In the genomic region with DNA sequence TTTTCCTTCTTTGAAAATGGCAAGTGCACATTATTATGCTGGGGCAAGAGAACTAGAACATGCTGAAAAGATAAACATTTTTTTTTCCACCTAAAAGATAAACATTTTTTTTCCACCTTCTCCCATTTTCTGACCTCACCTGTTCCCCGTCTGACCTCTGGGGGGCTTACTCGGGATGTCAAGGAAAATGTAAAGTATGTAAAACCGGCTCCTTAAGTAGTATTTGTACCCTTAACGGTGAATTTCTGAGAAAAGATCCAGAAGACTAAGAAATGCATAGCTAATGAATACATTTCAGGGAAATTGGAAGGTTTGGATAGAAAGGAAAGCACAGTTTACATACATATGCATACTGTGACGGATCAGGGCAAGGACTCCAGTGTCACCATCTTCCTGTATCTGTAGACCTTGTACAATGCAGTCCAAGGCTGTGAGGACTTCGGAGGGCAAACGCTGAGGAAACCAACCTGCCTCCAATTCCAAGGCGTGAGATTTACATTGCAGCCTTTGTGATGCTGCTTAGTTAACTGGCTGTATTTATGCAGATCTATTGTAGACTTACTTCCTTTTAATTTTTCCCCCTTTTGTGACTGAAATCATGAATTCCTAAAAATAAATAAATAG, we compare ENCODE assay signal across 8 cellular contexts.
DNase-seq lines count a peak whose midpoint lies in the region; TF ChIP-seq lines count a peak whose summit lies in the region.

No MANE protein-coding gene starts in this region.

- no peaks in the 10 kb centered on the region for H3K9me3 ChIP-seq in colonic mucosa

- peak; percentile 10 for DNase-seq in DMS 273 (lab: John Stamatoyannopoulos, UW; ENCODE audit: unreplicated experiment)
- DNase-seq in DMS 273 treated with DMSO at 0.1 percent for 48 hours (lab: John Stamatoyannopoulos, UW) = no peak
- DNase-seq in NCI-H1417 treated with DMSO at 0.1 percent for 48 hours (lab: John Stamatoyannopoulos, UW) = peak; percentile 48
- no peak for DNase-seq in colonic mucosa
- peak; percentile 28 for DNase-seq in pons (ENCODE audit: low spot score)
- DNase-seq in stimulated activated CD4-positive, alpha-beta T cell treated with anti-CD3 and anti-CD28 coated beads, Interleukin-12 subunit alpha, Interleukin-12 subunit beta, amount 100 ng/mL, for 4 hours = no peak
- no peak for DNase-seq in activated T-cell treated with anti-CD3 and anti-CD28 coated beads for 4 hours
- no peak for DNase-seq in NCI-H510A treated with DMSO at 0.1 percent for 48 hours (lab: John Stamatoyannopoulos, UW)

- H3K9ac ChIP-seq in colonic mucosa (ENCODE audit: low read depth in 2 of 2, low read length in 2 of 2) = no peak overlapping the region

- no peak overlapping the region for H3K27ac ChIP-seq in colonic mucosa

- H3K4me3 ChIP-seq in colonic mucosa = peak overlapping the region; percentile 52

- intact Hi-C loops in colonic mucosa (cut with DNase I) = no loop called here

- no peaks in the 10 kb centered on the region for H3K36me3 ChIP-seq in colonic mucosa

- no peak for TF ChIP-seq CTCF in colonic mucosa (IDR thresholded peaks at IDR 0.05)

- no peaks in the 10 kb centered on the region for H3K4me1 ChIP-seq in colonic mucosa

- peaks cover 17% of the 10 kb centered on the region for H3K27me3 ChIP-seq in colonic mucosa

Comparison
In these comparisons a context has a peak if more than half of its experiments do, and no peak if none do; other contexts are left out.
1. DNase-seq: peak in DMS 273 (single experiment), NCI-H1417 treated with DMSO at 0.1 percent for 48 hours (single experiment) and pons (single experiment); none in DMS 273 treated with DMSO at 0.1 percent for 48 hours (single experiment), colonic mucosa (single experiment), stimulated activated CD4-positive, alpha-beta T cell treated with anti-CD3 and anti-CD28 coated beads, Interleukin-12 subunit alpha, Interleukin-12 subunit beta, amount 100 ng/mL, for 4 hours (single experiment), activated T-cell treated with anti-CD3 and anti-CD28 coated beads for 4 hours (single experiment) and NCI-H510A treated with DMSO at 0.1 percent for 48 hours (single experiment).